ENCODE assay signal across 9 cellular contexts in genomic region chr7:2956526-2957368, GRCh38.
DNase-seq lines count a peak whose midpoint lies in the region; ATAC-seq and TF ChIP-seq lines count a peak whose summit lies in the region.
"Had no signal": no experiment of that assay in that cellular context is flagged by ENCODE, and none has a peak within 500 bp of the region (broad histone marks: within the 10 kb centered on the region; RNA-seq: fewer than 3 reads in every experiment).

No MANE protein-coding gene starts in this region.

- H3K4me1 Mint-ChIP-seq in activated CD4-positive, alpha-beta T cell treated with anti-CD3 and anti-CD28 coated beads, Interleukin-2, amount 10 ng/mL, durations not matched to agents 7 days and 5 days: peaks cover 77% of the 10 kb centered on the region

- no peaks in the 10 kb centered on the region for H3K4me1 ChIP-seq in fibroblast of lung (ENCODE audit: control insufficient read depth, extremely low read depth, insufficient read depth, low read length)

- CTCF ChIA-PET in activated CD4-positive, alpha-beta T cell treated with anti-CD3 and anti-CD28 coated beads, Interleukin-2, amount 10 ng/mL, durations not matched to agents 7 days and 5 days (lab: Charles Lee): interaction anchor here (0.6 to 1.4 kb wide), 8 partner anchors 15 to 902 kb away, joined by 3 to 4 read pairs (median 3); no protein-coding TSS in a partner anchor

- H2AFZ ChIP-seq in fibroblast of lung (ENCODE audit: low read length): no peak overlapping the region

- no peak overlapping the region for H3K4me2 ChIP-seq in fibroblast of lung (ENCODE audit: extremely low read depth, insufficient read depth, low read length)

- no peaks in the 10 kb centered on the region for H3K27me3 Mint-ChIP-seq in activated CD4-positive, alpha-beta T cell treated with anti-CD3 and anti-CD28 coated beads, Interleukin-2, amount 10 ng/mL, durations not matched to agents 7 days and 5 days

- H3K9me3 ChIP-seq in KOPT-K1 (ENCODE audit: insufficient read depth, low read length, poor library complexity, severe bottlenecking) (no peaks in the 10 kb centered on the region), fibroblast of lung (ENCODE audit: control insufficient read depth, insufficient read depth, low read depth, low read length) (no peaks in the 10 kb centered on the region)

- no peak for TF ChIP-seq CTCF in fibroblast of lung (conservative IDR thresholded peaks at IDR 0.05 in 1 of 2, IDR thresholded peaks at IDR 0.05 in 1 of 2; ENCODE audit: low read depth in 1 of 2, low read length in 2 of 2)

- H3K27ac Mint-ChIP-seq in activated CD4-positive, alpha-beta T cell treated with anti-CD3 and anti-CD28 coated beads, Interleukin-2, amount 10 ng/mL, durations not matched to agents 7 days and 5 days: peak overlapping the region; percentile 82

- H3K27me3 ChIP-seq in fibroblast of lung (ENCODE audit: control insufficient read depth, insufficient read depth, low read length): no peaks in the 10 kb centered on the region

- H3K36me3 ChIP-seq in KOPT-K1 (ENCODE audit: insufficient read depth, low read length) (peaks cover 47% of the 10 kb centered on the region; the same call in 1 of the 2 replicates), fibroblast of lung (ENCODE audit: control insufficient read depth, insufficient read depth, low read length) (no peaks in the 10 kb centered on the region)

- no peak for ATAC-seq in GM21619 (IDR thresholded peaks at IDR 0.05; ENCODE audit: unreplicated experiment)
- no peak for ATAC-seq in GM18498 (IDR thresholded peaks at IDR 0.05; ENCODE audit: unreplicated experiment)

- no peaks in the 10 kb centered on the region for H3K9me3 Mint-ChIP-seq in activated CD4-positive, alpha-beta T cell treated with anti-CD3 and anti-CD28 coated beads, Interleukin-2, amount 10 ng/mL, durations not matched to agents 7 days and 5 days

- no peak overlapping the region for H3K9ac ChIP-seq in fibroblast of lung (ENCODE audit: insufficient read depth, low read length)

- peak; percentile 38 for DNase-seq in activated CD4-positive, alpha-beta T cell treated with anti-CD3 and anti-CD28 coated beads, Interleukin-2, amount 10 ng/mL, durations not matched to agents 7 days and 5 days
- DNase-seq in fibroblast of lung (ENCODE audit: low read depth in 2 of 2) (peak; percentile 53 to 71), NCI-H2107 treated with DMSO at 0.1 percent for 48 hours (lab: John Stamatoyannopoulos, UW; ENCODE audit: unreplicated experiment) (no peak), C1 segment of cervical spinal cord (lab: John Stamatoyannopoulos, UW) (no peak)
- DNase-seq in stimulated activated CD8-positive, alpha-beta memory T cell treated with anti-CD3 and anti-CD28 coated beads, Interleukin-7, amount 100 ng/mL, for 4 hours (ENCODE audit: low read depth in 2 of 2): peak; percentile 40 to 48
- DNase-seq: retina had no signal

- no peaks in the 10 kb centered on the region for H3K79me2 ChIP-seq in fibroblast of lung (ENCODE audit: control insufficient read depth, insufficient read depth, low read length)

- H3K36me3 Mint-ChIP-seq in activated CD4-positive, alpha-beta T cell treated with anti-CD3 and anti-CD28 coated beads, Interleukin-2, amount 10 ng/mL, durations not matched to agents 7 days and 5 days (ENCODE audit: low read depth): peaks cover 77% of the 10 kb centered on the region

- no peak overlapping the region for H3K4me3 ChIP-seq in fibroblast of lung (replicated peaks in 1 of 4; ENCODE audit: control extremely low read depth in 1 of 4, insufficient read depth in 1 of 4, low read depth in 3 of 4, low read length in 4 of 4)

- POLR2A ChIA-PET in activated CD4-positive, alpha-beta T cell treated with anti-CD3 and anti-CD28 coated beads, Interleukin-2, amount 10 ng/mL, durations not matched to agents 7 days and 5 days (lab: Charles Lee): interaction anchor here (0.6 kb wide), 1 partner anchor 191 kb away, joined by 4 read pairs; no protein-coding TSS in a partner anchor

- no peaks in the 10 kb centered on the region for H4K20me1 ChIP-seq in fibroblast of lung (ENCODE audit: control insufficient read depth, extremely low read depth, insufficient read depth, low read length)

- H3K27ac ChIP-seq in KOPT-K1 (ENCODE audit: low read depth, low read length, poor library complexity, severe bottlenecking): peak overlapping the region; percentile 31
- H3K27ac ChIP-seq in fibroblast of lung (ENCODE audit: insufficient read depth, low read length): no peak overlapping the region

- no peak overlapping the region for H3K4me3 Mint-ChIP-seq in activated CD4-positive, alpha-beta T cell treated with anti-CD3 and anti-CD28 coated beads, Interleukin-2, amount 10 ng/mL, durations not matched to agents 7 days and 5 days

Comparison
In these comparisons a context has a peak if more than half of its experiments do, and no peak if none do; other contexts are left out.
1. DNase-seq: peak in activated CD4-positive, alpha-beta T cell treated with anti-CD3 and anti-CD28 coated beads, Interleukin-2, amount 10 ng/mL, durations not matched to agents 7 days and 5 days (single experiment), fibroblast of lung (2 of 2) and stimulated activated CD8-positive, alpha-beta memory T cell treated with anti-CD3 and anti-CD28 coated beads, Interleukin-7, amount 100 ng/mL, for 4 hours (2 of 2); none in NCI-H2107 treated with DMSO at 0.1 percent for 48 hours (single experiment) and C1 segment of cervical spinal cord (0 of 14).